In the genomic region with DNA sequence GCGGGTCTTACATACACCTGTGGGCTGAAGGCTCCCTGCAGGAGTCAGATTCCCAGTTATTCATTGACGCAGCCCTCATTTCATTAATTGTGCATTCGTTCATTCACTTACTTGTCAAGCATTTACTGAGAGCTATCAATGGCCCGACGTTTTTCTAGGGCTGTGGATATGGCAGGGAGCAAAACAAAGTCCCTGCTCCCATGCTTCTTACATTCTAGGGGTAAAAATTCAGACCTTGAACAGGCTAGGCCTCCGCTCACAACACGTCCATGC, we compare ENCODE assay signal across 8 cellular contexts. TPM values are rescaled to one million over a fixed set of nuclear protein-coding genes. Genes with fewer than 3 reads are reported as not detected.
DNase-seq lines count a peak whose midpoint lies in the region; ATAC-seq, FAIRE-seq and TF ChIP-seq lines count a peak whose summit lies in the region.

No MANE protein-coding gene starts in this region.

- CTCF ChIA-PET in activated CD8-positive, alpha-beta memory T cell treated with anti-CD3 and anti-CD28 coated beads, Interleukin-2, amount 10 ng/mL, durations not matched to agents 7 days and 5 days (lab: Charles Lee) = interaction anchor here (0.6 to 5.2 kb wide), 25 partner anchors 8 to 1693 kb away, joined by 3 to 24 read pairs (median 4); a partner anchor contains a TSS

- TF ChIP-seq CTCF in lung (IDR thresholded peaks at IDR 0.05; ENCODE audit: control extremely low read depth, extremely low read depth) (no peak), thoracic aorta (IDR thresholded peaks at IDR 0.05) (peak; percentile 3), D721Med (IDR thresholded peaks at IDR 0.05; ENCODE audit: insufficient read depth, missing control alignments) (no peak)

- H3K4me3 Mint-ChIP-seq in activated CD8-positive, alpha-beta memory T cell treated with anti-CD3 and anti-CD28 coated beads, Interleukin-2, amount 10 ng/mL, durations not matched to agents 7 days and 5 days = peak overlapping the region; percentile 79

- no peaks in the 10 kb centered on the region for H3K9me3 Mint-ChIP-seq in activated CD8-positive, alpha-beta memory T cell treated with anti-CD3 and anti-CD28 coated beads, Interleukin-2, amount 10 ng/mL, durations not matched to agents 7 days and 5 days (ENCODE audit: low read depth)
- H3K9me3 Mint-ChIP-seq in activated naive CD4-positive, alpha-beta T cell treated with anti-CD3 and anti-CD28 coated beads, Interleukin-2, amount 50 U/mL, for 72 hours = no peaks in the 10 kb centered on the region

- peaks cover 39% of the 10 kb centered on the region for H3K4me1 Mint-ChIP-seq in activated CD8-positive, alpha-beta memory T cell treated with anti-CD3 and anti-CD28 coated beads, Interleukin-2, amount 10 ng/mL, durations not matched to agents 7 days and 5 days

- peak overlapping the region; percentile 24 for H3K4me3 ChIP-seq in lung
- peak overlapping the region; percentile 93 for H3K4me3 ChIP-seq in thoracic aorta

- H3K36me3 Mint-ChIP-seq in activated CD8-positive, alpha-beta memory T cell treated with anti-CD3 and anti-CD28 coated beads, Interleukin-2, amount 10 ng/mL, durations not matched to agents 7 days and 5 days = peaks cover 6% of the 10 kb centered on the region
- peaks cover 6% of the 10 kb centered on the region in 2 donors for H3K36me3 Mint-ChIP-seq in activated naive CD4-positive, alpha-beta T cell treated with anti-CD3 and anti-CD28 coated beads, Interleukin-2, amount 50 U/mL, for 72 hours

- H3K36me3 ChIP-seq in lung (ENCODE audit: control insufficient read depth in 2 of 2, insufficient read depth in 2 of 2, low read length in 2 of 2) (peaks cover 8 to 11% of the 10 kb centered on the region in 2 donors), thoracic aorta (peaks cover 7% of the 10 kb centered on the region)

- H3K27me3 Mint-ChIP-seq in activated CD8-positive, alpha-beta memory T cell treated with anti-CD3 and anti-CD28 coated beads, Interleukin-2, amount 10 ng/mL, durations not matched to agents 7 days and 5 days = peaks cover 16% of the 10 kb centered on the region

- H3K9me3 ChIP-seq in lung (ENCODE audit: control insufficient read depth in 2 of 2, insufficient read depth in 1 of 2, low read length in 1 of 2) = no peaks in the 10 kb centered on the region
- H3K9me3 ChIP-seq in thoracic aorta = no peaks in the 10 kb centered on the region

- ATAC-seq in activated CD8-positive, alpha-beta memory T cell treated with anti-CD3 and anti-CD28 coated beads, Interleukin-2, amount 10 ng/mL, durations not matched to agents 7 days and 5 days = no peak
- peak in 1 of 2 donors; percentile 1 for ATAC-seq in activated naive CD4-positive, alpha-beta T cell treated with anti-CD3 and anti-CD28 coated beads, Interleukin-2, amount 50 U/mL, for 72 hours
- ATAC-seq in lung (ENCODE audit: insufficient read depth, low FRiP score) = no peak
- ATAC-seq in thoracic aorta (ENCODE audit: insufficient number of reproducible peaks, low FRiP score, low read depth) = no peak
- ATAC-seq in HG02759 (IDR thresholded peaks at IDR 0.05; ENCODE audit: unreplicated experiment) = no peak

- FAIRE-seq in D721Med (lab: Jason Lieb, UNC) = no peak

- 3 to 6% methylated on average over 7 of the region's 7 CpGs for WGBS in lung, 2 donors

- peaks cover 10 to 16% of the 10 kb centered on the region in 2 donors for H3K4me1 ChIP-seq in lung (ENCODE audit: control insufficient read depth in 2 of 2, insufficient read depth in 2 of 2, low read length in 2 of 2)
- H3K4me1 ChIP-seq in thoracic aorta (ENCODE audit: control insufficient read depth in 1 of 2, low read depth in 2 of 2) = peaks cover 24 to 49% of the 10 kb centered on the region in 2 donors

- H3K27ac ChIP-seq in lung (ENCODE audit: low read depth in 1 of 2, low read length in 1 of 2) (peak overlapping the region in 1 of 2 donors; percentile 72), thoracic aorta (peak overlapping the region in 1 of 2 donors; percentile 71)

- no peak overlapping the region for H3K27ac Mint-ChIP-seq in activated CD8-positive, alpha-beta memory T cell treated with anti-CD3 and anti-CD28 coated beads, Interleukin-2, amount 10 ng/mL, durations not matched to agents 7 days and 5 days
- H3K27ac Mint-ChIP-seq in activated naive CD4-positive, alpha-beta T cell treated with anti-CD3 and anti-CD28 coated beads, Interleukin-2, amount 50 U/mL, for 72 hours = peak overlapping the region; percentile 34 to 87

- no peak for DNase-seq in activated CD8-positive, alpha-beta memory T cell treated with anti-CD3 and anti-CD28 coated beads, Interleukin-2, amount 10 ng/mL, durations not matched to agents 7 days and 5 days
- no peak for DNase-seq in activated CD8-positive, alpha-beta memory T cell treated with anti-CD3 and anti-CD28 coated beads, Interleukin-2, amount 50 U/mL, for 48 hours
- DNase-seq in activated naive CD4-positive, alpha-beta T cell treated with anti-CD3 and anti-CD28 coated beads, Interleukin-2, amount 50 U/mL, for 72 hours (ENCODE audit: low spot score in 2 of 2) = no peak
- no peak for DNase-seq in lung (ENCODE audit: low spot score)
- DNase-seq in thoracic aorta (ENCODE audit: low spot score) = no peak
- DNase-seq in A172 (ENCODE audit: low spot score) = no peak
- DNase-seq in D721Med (ENCODE audit: insufficient read length, low spot score) = no peak

- no peaks in the 10 kb centered on the region for H3K27me3 ChIP-seq in lung (ENCODE audit: control insufficient read depth, insufficient read depth)
- no peaks in the 10 kb centered on the region for H3K27me3 ChIP-seq in thoracic aorta (replicated peaks; ENCODE audit: insufficient read depth)

RNA-seq across cellular contexts. Expression of a gene that starts 0.4 kb away (rescaled TPM):
- 10 to 100 TPM; 55.6 to 65.0 TPM for total RNA-seq in activated CD8-positive, alpha-beta memory T cell treated with anti-CD3 and anti-CD28 coated beads, Interleukin-2, amount 10 ng/mL, durations not matched to agents 7 days and 5 days
- total RNA-seq in activated naive CD4-positive, alpha-beta T cell treated with anti-CD3 and anti-CD28 coated beads, Interleukin-2, amount 50 U/mL, for 72 hours = 10 to 100 TPM; 40.1 to 70.1 TPM
- total RNA-seq in lung (10 to 100 TPM; 42.9 to 84.8 TPM), thoracic aorta (10 to 100 TPM; 26.9 to 49.7 TPM)
- polyA plus RNA-seq in lung = 10 to 100 TPM; 39.0 to 63.3 TPM
- total RNA-seq in A172 (2014; rRNA removed; shearing (Covaris generic)) = 66.3 and 81.6 TPM in 2 replicates

RNA-seq across cellular contexts. Expression of a gene that starts 24.2 kb away (rescaled TPM):
- total RNA-seq in activated CD8-positive, alpha-beta memory T cell treated with anti-CD3 and anti-CD28 coated beads, Interleukin-2, amount 10 ng/mL, durations not matched to agents 7 days and 5 days = not detected
- total RNA-seq in activated naive CD4-positive, alpha-beta T cell treated with anti-CD3 and anti-CD28 coated beads, Interleukin-2, amount 50 U/mL, for 72 hours = not detected
- total RNA-seq in lung (10 to 100 TPM in 1 of 2 donors, 1 to 10 TPM in 1; 4.7 to 18.5 TPM), thoracic aorta (10 to 100 TPM; 11.0 to 29.8 TPM)
- polyA plus RNA-seq in lung = 10 to 100 TPM in 1 of 2 donors, 1 to 10 TPM in 1; 3.9 to 30.9 TPM
- total RNA-seq in A172 (2014; rRNA removed; shearing (Covaris generic)) = not detected in 2 replicates
